In genomic region chr7:148882668-148883232, GRCh38 we compare ENCODE assay signal across 8 cellular contexts. TPM values are rescaled to one million over a fixed set of nuclear protein-coding genes. Genes with fewer than 3 reads are reported as not detected.
A peak's percentile ranks its signal among the peaks of the same experiment; 100 is the strongest.
DNase-seq lines count a peak whose midpoint lies in the region; ATAC-seq and TF ChIP-seq lines count a peak whose summit lies in the region.

No MANE protein-coding gene starts in this region.

- H3K9me3 ChIP-seq in HUES48 (ENCODE audit: control insufficient read depth, insufficient read depth, low read length): no peaks in the 10 kb centered on the region

- in situ Hi-C loops in astrocyte of the spinal cord (cut with HindIII; ENCODE audit: low sequenced_read_pairs): no loop called here

- intact Hi-C loops in CD14-positive monocyte (cut with micrococcal nuclease): loop anchor here (5.0 to 10.0 kb wide), 4 partner anchors 60 to 245 kb away; partner anchors contain the start of genes ZNF425 (in 2 of the 2) and PDIA4 (in 1 of the 2)

- H3K27ac ChIP-seq in HUES48 (ENCODE audit: low read depth, low read length): peak overlapping the region; percentile 35

- 0 out of 2 replicates have a peak, but pooled peaks cover 7% of the 10 kb centered on the region for H3K4me1 ChIP-seq in HUES48 (ENCODE audit: control insufficient read depth, insufficient read depth, low read length)

- H3K9ac ChIP-seq in HUES48 (ENCODE audit: low read depth, low read length): peak overlapping the region; percentile 92

- H3K36me3 Mint-ChIP-seq in CD14-positive monocyte: no peaks in the 10 kb centered on the region

- no peak for TF ChIP-seq CTCF in CD14-positive monocyte (IDR thresholded peaks at IDR 0.05)
- TF ChIP-seq CTCF in astrocyte of the spinal cord (IDR thresholded peaks at IDR 0.05; ENCODE audit: low read depth, low read length): no peak

- peak overlapping the region; percentile 57 to 91 (median 90) for H3K27ac Mint-ChIP-seq in CD14-positive monocyte

- H3K4me3 ChIP-seq in HUES48 (ENCODE audit: low read depth, low read length) (peak overlapping the region; percentile 76), astrocyte of the spinal cord (ENCODE audit: low read depth, low read length) (peak overlapping the region; percentile 62)

- peak overlapping the region; percentile 94 to 97 for H3K4me3 Mint-ChIP-seq in CD14-positive monocyte

- peaks cover 0 to 2% (median 1%) of the 10 kb centered on the region in 3 donors for H3K27me3 Mint-ChIP-seq in CD14-positive monocyte (ENCODE audit: low read depth in 3 of 3)

- no peaks in the 10 kb centered on the region for H3K36me3 ChIP-seq in HUES48 (ENCODE audit: control insufficient read depth, insufficient read depth, low read length)

- no peak for DNase-seq in CD14-positive monocyte (ENCODE audit: low spot score)
- peak; percentile 26 for DNase-seq in astrocyte of the spinal cord (ENCODE audit: low read depth, low spot score)
- DNase-seq in lung microvascular endothelial cell (ENCODE audit: low read depth in 2 of 2): peak; percentile 12 to 22
- no peak for DNase-seq in hippocampal formation (lab: John Stamatoyannopoulos, UW)
- no peak for DNase-seq in NCI-H128 (lab: John Stamatoyannopoulos, UW; ENCODE audit: unreplicated experiment)

- no peaks in the 10 kb centered on the region for H3K27me3 ChIP-seq in HUES48 (ENCODE audit: control insufficient read depth, insufficient read depth, low read length)

- peaks cover 22% of the 10 kb centered on the region for H3K4me1 Mint-ChIP-seq in CD14-positive monocyte

- ATAC-seq in HG02623 (IDR thresholded peaks at IDR 0.05; ENCODE audit: unreplicated experiment) (no peak), GM19351 (IDR thresholded peaks at IDR 0.05; ENCODE audit: unreplicated experiment) (no peak)

- H3K9me3 Mint-ChIP-seq in CD14-positive monocyte: no peaks in the 10 kb centered on the region

RNA-seq across cellular contexts. Expression of gene EZH2, which starts 1.3 kb away (rescaled TPM):
- polyA plus RNA-seq in CD14-positive monocyte: 1 to 10 TPM; 1.3 to 1.6 TPM
- total RNA-seq in lung microvascular endothelial cell: 4.8 and 8.3 TPM in 2 replicates

Comparison
In these comparisons a context has a peak if more than half of its experiments do, and no peak if none do; other contexts are left out.
1. DNase-seq: peak in astrocyte of the spinal cord (single experiment) and lung microvascular endothelial cell (2 of 2); none in CD14-positive monocyte (single experiment), hippocampal formation (0 of 2) and NCI-H128 (single experiment).